ENCODE assay signal across 24 cellular contexts in the genomic region with DNA sequence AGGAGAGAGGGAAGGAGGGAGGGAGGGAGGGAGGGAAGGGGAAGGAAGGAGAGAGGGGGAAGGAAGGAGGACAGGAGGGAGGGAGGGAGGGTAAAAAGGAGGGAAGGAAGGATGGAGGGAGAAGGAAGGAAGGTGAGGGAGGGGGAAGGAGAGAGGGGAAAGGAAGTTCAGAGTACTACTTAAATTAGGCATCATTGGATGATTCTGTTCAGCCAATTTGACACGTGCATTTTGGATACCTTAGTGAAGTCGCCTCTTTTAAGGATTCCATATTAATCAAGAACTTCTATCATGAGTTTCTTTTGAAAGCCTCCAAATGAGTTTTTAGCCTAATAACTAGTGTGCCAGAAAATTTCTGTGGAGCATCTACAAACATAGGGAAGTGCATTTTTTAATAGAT.
"Had no signal": no experiment of that assay in that cellular context is flagged by ENCODE, and none has a peak within 500 bp of the region (broad histone marks: within the 10 kb centered on the region; RNA-seq: fewer than 3 reads in every experiment).

No MANE protein-coding gene starts in this region.

- H3K4me3 ChIP-seq: coronary artery, dorsolateral prefrontal cortex, esophagus squamous epithelium, gastrocnemius medialis, heart right ventricle, left lung, lower lobe of right lung, mucosa of descending colon had no signal

- H3K9me3 ChIP-seq: esophagus squamous epithelium, gastrocnemius medialis, heart right ventricle, lower lobe of right lung, mucosa of descending colon had no signal

- H3K9me3 Mint-ChIP-seq: mesothelial cell of epicardium had no signal

- DNase-seq: dermis blood vessel endothelial cell; dorsolateral prefrontal cortex; effector CD4-positive, alpha-beta T cell; effector memory CD4-positive, alpha-beta T cell; erythroblast; esophagus squamous epithelium; foreskin fibroblast; foreskin melanocyte; gastrocnemius medialis; glutamatergic neuron; head of caudate nucleus; heart right ventricle; hippocampal formation; left cardiac atrium; left lung; left ventricle myocardium superior; lower lobe of right lung; mesenchymal stem cell; mucosa of descending colon; naive B cell had no signal

- H3K27ac Mint-ChIP-seq: mesothelial cell of epicardium had no signal

- H3K27ac ChIP-seq: dorsolateral prefrontal cortex, epithelial cell of prostate, esophagus squamous epithelium, gastrocnemius medialis, left lung, lower lobe of right lung had no signal

- H3K4me1 ChIP-seq: lower lobe of right lung had no signal

- H3K27me3 ChIP-seq: dorsolateral prefrontal cortex, esophagus squamous epithelium, gastrocnemius medialis, heart right ventricle, left lung had no signal

- H3K4me3 Mint-ChIP-seq: mesothelial cell of epicardium, naive B cell had no signal

- ATAC-seq: esophagus mucosa, gastrocnemius medialis, heart right ventricle, left cardiac atrium, left lung, left ventricle myocardium superior, lower lobe of right lung, mucosa of descending colon had no signal

- H3K27me3 Mint-ChIP-seq: naive B cell had no signal
